In the genomic region with DNA sequence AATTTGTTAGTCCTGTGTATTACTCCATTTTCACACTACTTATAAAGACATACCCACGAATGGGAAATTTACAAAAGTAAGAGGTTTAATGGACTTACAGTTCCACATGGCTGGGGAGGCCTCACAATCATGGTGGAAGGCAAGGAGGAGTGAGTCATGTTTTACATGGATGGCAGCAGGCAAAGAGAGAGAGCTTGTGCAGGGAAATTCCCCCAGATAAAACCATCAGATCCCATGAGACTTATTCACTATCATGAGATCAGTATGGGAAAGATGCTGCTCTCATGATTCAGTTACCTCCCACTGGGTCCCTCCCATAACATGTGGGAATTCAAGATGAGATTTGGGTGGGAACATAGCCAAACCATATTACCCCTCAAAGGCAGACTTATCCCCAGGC, we compare ENCODE assay signal across 1 cellular context.
TF ChIP-seq lines count a peak whose summit lies in the region.
"Not testable (repeated sequence)": the region's sequence is repeated elsewhere in the genome, so short reads cannot be mapped to it uniquely, and the experiment has no call there.

No MANE protein-coding gene starts in this region.

TF ChIP-seq in K562, 482 proteins besides CTCF, POLR2A, EP300 and RAD21:
- TF ChIP-seq ZFP36 (IDR thresholded peaks at IDR 0.05; ENCODE audit: low read depth, low read length, partially characterized antibody): peak; percentile 38
- TF ChIP-seq, protein P1, sequence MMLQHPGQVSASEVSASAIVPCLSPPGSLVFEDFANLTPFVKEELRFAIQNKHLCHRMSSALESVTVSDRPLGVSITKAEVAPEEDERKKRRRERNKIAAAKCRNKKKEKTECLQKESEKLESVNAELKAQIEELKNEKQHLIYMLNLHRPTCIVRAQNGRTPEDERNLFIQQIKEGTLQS (IDR thresholded peaks at IDR 0.05): peak; percentile 36; the same call in 1 of the 2 replicates
- TF ChIP-seq, protein P1 (CRISPR knock-in tag; conservative IDR thresholded peaks at IDR 0.05): not testable (repeated sequence)
- peak; percentile 100 for TF ChIP-seq ZNF431 (CRISPR knock-in tag; IDR thresholded peaks at IDR 0.05)
- TF ChIP-seq, protein P2, sequence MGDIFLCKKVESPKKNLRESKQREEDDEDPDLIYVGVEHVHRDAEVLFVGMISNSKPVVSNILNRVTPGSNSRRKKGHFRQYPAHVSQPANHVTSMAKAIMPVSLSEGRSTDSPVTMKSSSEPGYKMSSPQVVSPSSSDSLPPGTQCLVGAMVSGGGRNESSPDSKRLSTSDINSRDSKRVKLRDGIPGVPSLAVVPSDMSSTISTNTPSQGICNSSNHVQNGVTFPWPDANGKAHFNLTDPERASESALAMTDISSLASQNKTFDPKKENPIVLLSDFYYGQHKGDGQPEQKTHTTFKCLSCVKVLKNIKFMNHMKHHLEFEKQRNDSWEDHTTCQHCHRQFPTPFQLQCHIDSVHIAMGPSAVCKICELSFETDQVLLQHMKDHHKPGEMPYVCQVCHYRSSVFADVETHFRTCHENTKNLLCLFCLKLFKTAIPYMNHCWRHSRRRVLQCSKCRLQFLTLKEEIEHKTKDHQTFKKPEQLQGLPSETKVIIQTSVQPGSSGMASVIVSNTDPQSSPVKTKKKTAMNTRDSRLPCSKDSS (IDR thresholded peaks at IDR 0.05; ENCODE audit: low read depth, partially characterized antibody): peak; percentile 15
- TF ChIP-seq TRIM24 (IDR thresholded peaks at IDR 0.05): peak; percentile 29 to 64; a peak in 2 of 4 replicates
- peak; percentile 82 for TF ChIP-seq TRIM28 (IDR thresholded peaks at IDR 0.05)
